12 cellular contexts compared by ENCODE assay signal in genomic region chr5:103393131-103393754, GRCh38.
DNase-seq lines count a peak whose midpoint lies in the region; ATAC-seq, FAIRE-seq and TF ChIP-seq lines count a peak whose summit lies in the region.
"Had no signal": no experiment of that assay in that cellular context is flagged by ENCODE, and none has a peak within 500 bp of the region (broad histone marks: within the 10 kb centered on the region; RNA-seq: fewer than 3 reads in every experiment).

No MANE protein-coding gene starts in this region.

- TF ChIP-seq EP300 in GM12878 (IDR thresholded peaks at IDR 0.05; ENCODE audit: borderline replicate concordance in 1 of 2, control insufficient read depth in 1 of 2, low read depth in 2 of 2, low read length in 2 of 2): no peak

- 51% methylated on average over 4 of the region's 4 CpGs for WGBS in GM12878 (ENCODE audit: insufficient coverage, insufficient replicate concordance, low lambda C conversion rate, missing lambda C conversion rate)

- H3K9me3 Mint-ChIP-seq in activated naive CD4-positive, alpha-beta T cell treated with anti-CD3 and anti-CD28 coated beads, Interleukin-2, amount 10 ng/mL, durations not matched to agents 7 days and 5 days: no peaks in the 10 kb centered on the region
- H3K9me3 Mint-ChIP-seq: CD8-positive, alpha-beta T cell; stimulated activated naive B cell treated with anti-CD40 and anti-IgM and Interleukin-4, amounts not matched to agents 10 μg/mL and 1 μg/mL and 100 μg/mL, for 72 hours had no signal

- no peak overlapping the region for H3K9ac ChIP-seq in GM12878 (ENCODE audit: control insufficient read depth, insufficient read depth, low read length)

- intact Hi-C loops in GM12878 (cut with micrococcal nuclease; ENCODE audit: unreplicated experiment): no loop called here

- BruUV-seq in GM12878 (replicated peaks; lab: Mats Ljungman, UMichigan): no TSS peak

- ATAC-seq in GM12878 (peak; percentile 31), GM18870 (IDR thresholded peaks at IDR 0.05; ENCODE audit: unreplicated experiment) (no peak), HG03354 (IDR thresholded peaks at IDR 0.05; ENCODE audit: poor library complexity, severe bottlenecking, unreplicated experiment) (no peak)
- ATAC-seq: CD8-positive, alpha-beta T cell; stimulated activated naive B cell treated with anti-CD40 and anti-IgM and Interleukin-4, amounts not matched to agents 10 μg/mL and 1 μg/mL and 100 μg/mL, for 72 hours had no signal

- no peaks in the 10 kb centered on the region for H3K4me1 Mint-ChIP-seq in activated naive CD4-positive, alpha-beta T cell treated with anti-CD3 and anti-CD28 coated beads, Interleukin-2, amount 10 ng/mL, durations not matched to agents 7 days and 5 days
- H3K4me1 Mint-ChIP-seq: stimulated activated naive B cell treated with anti-CD40 and anti-IgM and Interleukin-4, amounts not matched to agents 10 μg/mL and 1 μg/mL and 100 μg/mL, for 72 hours had no signal

- H2AFZ ChIP-seq in GM12878 (ENCODE audit: control insufficient read depth, low read depth, low read length): peak overlapping the region; percentile 24; the same call in 1 of the 2 replicates

- TF ChIP-seq CTCF in LNCaP clone FGC (IDR thresholded peaks at IDR 0.05; ENCODE audit: control insufficient read depth, extremely low read depth, insufficient read depth) (peak; percentile 24; the same call in 1 of the 2 replicates), GM12878 (IDR thresholded peaks at IDR 0.05 in 2 of 3, conservative IDR thresholded peaks at IDR 0.05 in 1 of 3; ENCODE audit: control insufficient read depth in 2 of 3, extremely low read depth in 1 of 3, insufficient read depth in 1 of 3, low read depth in 3 of 3, low read length in 3 of 3) (no peak)

- CTCF ChIA-PET in GM12878 (lab: Yijun Ruan, JAX): interaction anchor here (0.7 to 1.6 kb wide), 3 partner anchors 28 to 161 kb away, joined by 3 read pairs; no protein-coding TSS in a partner anchor
- CTCF ChIA-PET in activated naive CD4-positive, alpha-beta T cell treated with anti-CD3 and anti-CD28 coated beads, Interleukin-2, amount 10 ng/mL, durations not matched to agents 7 days and 5 days (lab: Charles Lee): no interaction called here

- TF ChIP-seq RAD21 in GM12878 (IDR thresholded peaks at IDR 0.05; ENCODE audit: insufficient read depth, low read depth, low read length): no peak

- no peak overlapping the region for H3K27ac ChIP-seq in GM12878 (ENCODE audit: control insufficient read depth, insufficient read depth)
- H3K27ac ChIP-seq: epithelial cell of prostate had no signal

- no peaks in the 10 kb centered on the region for H3K79me2 ChIP-seq in GM12878 (ENCODE audit: control insufficient read depth, insufficient read depth, low read length)

- DNase-seq in AML-193 (lab: John Stamatoyannopoulos, UW): peak; percentile 69 to 73
- no peak for DNase-seq in LNCaP clone FGC (ENCODE audit: low read depth)
- peak; percentile 3 for DNase-seq in GM12878 (ENCODE audit: low read depth, low spot score)
- DNase-seq in left kidney (ENCODE audit: low read depth, low spot score): peak; percentile 64
- no peak for DNase-seq in activated naive CD4-positive, alpha-beta T cell treated with anti-CD3 and anti-CD28 coated beads, Interleukin-2, amount 10 ng/mL, durations not matched to agents 7 days and 5 days
- no peak for DNase-seq in NCI-H526 (lab: John Stamatoyannopoulos, UW)
- DNase-seq: CD8-positive, alpha-beta T cell; occipital lobe; stimulated activated naive B cell treated with anti-CD40 and anti-IgM and Interleukin-4, amounts not matched to agents 10 μg/mL and 1 μg/mL and 100 μg/mL, for 72 hours had no signal

- RAD21 ChIA-PET in GM12878 (lab: Charles Lee; ENCODE audit: unreplicated experiment): interaction anchor here (0.6 kb wide), 1 partner anchor 1150 kb away, joined by 3 read pairs; no protein-coding TSS in a partner anchor

- no peaks in the 10 kb centered on the region for H3K9me3 ChIP-seq in GM12878 (replicated peaks; ENCODE audit: control insufficient read depth, insufficient read depth, low read length)

- H3K27me3 ChIP-seq in GM12878 (replicated peaks in 1 of 2; ENCODE audit: control insufficient read depth in 2 of 2, insufficient read depth in 2 of 2, low read length in 1 of 2): peaks cover 0 to 2% of the 10 kb centered on the region in 2 experiments; a peak in 1 of 4 replicates

- H3K36me3 Mint-ChIP-seq in activated naive CD4-positive, alpha-beta T cell treated with anti-CD3 and anti-CD28 coated beads, Interleukin-2, amount 10 ng/mL, durations not matched to agents 7 days and 5 days: no peaks in the 10 kb centered on the region
- H3K36me3 Mint-ChIP-seq: CD8-positive, alpha-beta T cell; stimulated activated naive B cell treated with anti-CD40 and anti-IgM and Interleukin-4, amounts not matched to agents 10 μg/mL and 1 μg/mL and 100 μg/mL, for 72 hours had no signal

- H4K20me1 ChIP-seq in GM12878 (ENCODE audit: control insufficient read depth, insufficient read depth): no peaks in the 10 kb centered on the region

- peaks cover 7% of the 10 kb centered on the region for H3K27me3 Mint-ChIP-seq in activated naive CD4-positive, alpha-beta T cell treated with anti-CD3 and anti-CD28 coated beads, Interleukin-2, amount 10 ng/mL, durations not matched to agents 7 days and 5 days

- SMC1A ChIA-PET in GM12878 (lab: Charles Lee; ENCODE audit: uncharacterized antibody, unreplicated experiment): interaction anchor here (1.3 kb wide), 1 partner anchor 38 kb away, joined by 3 read pairs; no protein-coding TSS in a partner anchor

- no peak for TF ChIP-seq POLR2A in GM12878 (IDR thresholded peaks at IDR 0.05; ENCODE audit: low read depth, low read length)

- no peak overlapping the region for H3K4me2 ChIP-seq in GM12878 (ENCODE audit: control insufficient read depth, insufficient read depth)

- no peaks in the 10 kb centered on the region for H3K4me1 ChIP-seq in GM12878 (ENCODE audit: control insufficient read depth, insufficient read depth, low read length)

- FAIRE-seq in GM12878 (lab: Jason Lieb, UNC): no peak

- H3K4me3 ChIP-seq in LNCaP clone FGC (ENCODE audit: low read depth, low read length): no peak overlapping the region
- no peak overlapping the region for H3K4me3 ChIP-seq in GM12878

- no peaks in the 10 kb centered on the region for H3K36me3 ChIP-seq in GM12878 (ENCODE audit: control insufficient read depth in 2 of 2, insufficient read depth in 2 of 2, low read length in 1 of 2)

- POLR2A ChIA-PET in GM12878 (lab: Charles Lee): no interaction called here

- H3K4me3 Mint-ChIP-seq in activated naive CD4-positive, alpha-beta T cell treated with anti-CD3 and anti-CD28 coated beads, Interleukin-2, amount 10 ng/mL, durations not matched to agents 7 days and 5 days: no peak overlapping the region
- H3K4me3 Mint-ChIP-seq: CD8-positive, alpha-beta T cell; stimulated activated naive B cell treated with anti-CD40 and anti-IgM and Interleukin-4, amounts not matched to agents 10 μg/mL and 1 μg/mL and 100 μg/mL, for 72 hours had no signal

- in situ Hi-C loops in GM12878 (cut with MboI): no loop called here

- H3K27ac Mint-ChIP-seq in activated naive CD4-positive, alpha-beta T cell treated with anti-CD3 and anti-CD28 coated beads, Interleukin-2, amount 10 ng/mL, durations not matched to agents 7 days and 5 days: no peak overlapping the region
- H3K27ac Mint-ChIP-seq: CD8-positive, alpha-beta T cell; stimulated activated naive B cell treated with anti-CD40 and anti-IgM and Interleukin-4, amounts not matched to agents 10 μg/mL and 1 μg/mL and 100 μg/mL, for 72 hours had no signal

TF ChIP-seq in GM12878, 131 proteins besides CTCF, POLR2A, EP300 and RAD21 (continues in another document):
- TF ChIP-seq MYB (IDR thresholded peaks at IDR 0.05; ENCODE audit: borderline replicate concordance, low read depth, low read length): no peak
- TF ChIP-seq SMC3 (IDR thresholded peaks at IDR 0.05; ENCODE audit: borderline replicate concordance, low read length): no peak
- no peak for TF ChIP-seq TAF1 (IDR thresholded peaks at IDR 0.05; ENCODE audit: borderline replicate concordance, low read depth, low read length)
- no peak for TF ChIP-seq PRDM15 (CRISPR knock-in tag; IDR thresholded peaks at IDR 0.05)
- no peak for TF ChIP-seq PBX3 (IDR thresholded peaks at IDR 0.05; ENCODE audit: insufficient replicate concordance, low read depth, low read length)

Comparison
In these comparisons a context has a peak if more than half of its experiments do, and no peak if none do; other contexts are left out.
1. DNase-seq: peak in AML-193 (2 of 2), GM12878 (single experiment) and left kidney (single experiment); none in LNCaP clone FGC (single experiment), activated naive CD4-positive, alpha-beta T cell treated with anti-CD3 and anti-CD28 coated beads, Interleukin-2, amount 10 ng/mL, durations not matched to agents 7 days and 5 days (single experiment) and NCI-H526 (0 of 2).